Comparison of ENCODE assay signal across 10 cellular contexts in genomic region chr17:28891201-28891600, GRCh38. TPM values are rescaled to one million over a fixed set of nuclear protein-coding genes. Genes with fewer than 3 reads are reported as not detected.
DNase-seq lines count a peak whose midpoint lies in the region; ATAC-seq and TF ChIP-seq lines count a peak whose summit lies in the region.
"Had no signal": no experiment of that assay in that cellular context is flagged by ENCODE, and none has a peak within 500 bp of the region (broad histone marks: within the 10 kb centered on the region; RNA-seq: fewer than 3 reads in every experiment).

No MANE protein-coding gene starts in this region.

- H3K4me3 Mint-ChIP-seq in stimulated activated naive CD8-positive, alpha-beta T cell treated with anti-CD3 and anti-CD28 coated beads, Interleukin-15, Interleukin-2, amounts not matched to agents 100 ng/mL and 50 ng/mL, for 24 hours = no peak overlapping the region
- H3K4me3 Mint-ChIP-seq in chondrocyte (ENCODE audit: unreplicated experiment) = no peak overlapping the region

- H3K9me3 Mint-ChIP-seq in stimulated activated naive CD8-positive, alpha-beta T cell treated with anti-CD3 and anti-CD28 coated beads, Interleukin-15, Interleukin-2, amounts not matched to agents 100 ng/mL and 50 ng/mL, for 24 hours = no peaks in the 10 kb centered on the region
- no peaks in the 10 kb centered on the region for H3K9me3 Mint-ChIP-seq in chondrocyte (ENCODE audit: low read depth)
- H3K9me3 Mint-ChIP-seq: stimulated activated naive CD8-positive, alpha-beta T cell treated with anti-CD3 and anti-CD28 coated beads, Interleukin-15, amount 100 ng/mL, for 72 hours had no signal

- peak overlapping the region in 1 of 4 donors; percentile 79 for H3K27ac ChIP-seq in tibial nerve
- H3K27ac ChIP-seq in gastroesophageal sphincter = peak overlapping the region in 1 of 4 donors; percentile 5

- no peak for DNase-seq in stimulated activated naive CD8-positive, alpha-beta T cell treated with anti-CD3 and anti-CD28 coated beads, Interleukin-15, Interleukin-2, amounts not matched to agents 100 U/mL and 50 U/mL, for 24 hours
- DNase-seq in chondrocyte (ENCODE audit: low spot score) (no peak), tibial nerve (ENCODE audit: low spot score in 2 of 2) (no peak), LoVo (ENCODE audit: low spot score) (no peak)
- DNase-seq: activated CD4-positive, alpha-beta T cell treated with anti-CD3 and anti-CD28 coated beads for 4 hours; NCI-H1105; NCI-H345; stimulated activated naive CD8-positive, alpha-beta T cell treated with anti-CD3 and anti-CD28 coated beads, Interleukin-15, amount 100 ng/mL, for 72 hours had no signal

- no peaks in the 10 kb centered on the region for H3K27me3 Mint-ChIP-seq in stimulated activated naive CD8-positive, alpha-beta T cell treated with anti-CD3 and anti-CD28 coated beads, Interleukin-15, Interleukin-2, amounts not matched to agents 100 ng/mL and 50 ng/mL, for 24 hours
- H3K27me3 Mint-ChIP-seq in chondrocyte (ENCODE audit: low read depth) = no peaks in the 10 kb centered on the region
- H3K27me3 Mint-ChIP-seq: stimulated activated naive CD8-positive, alpha-beta T cell treated with anti-CD3 and anti-CD28 coated beads, Interleukin-15, amount 100 ng/mL, for 72 hours had no signal

- H3K27me3 ChIP-seq in tibial nerve (no peaks in the 10 kb centered on the region), gastroesophageal sphincter (no peaks in the 10 kb centered on the region)

- TF ChIP-seq EP300 in tibial nerve (IDR thresholded peaks at IDR 0.05) (no peak), gastroesophageal sphincter (IDR thresholded peaks at IDR 0.05) (no peak)

- no peak for TF ChIP-seq CTCF in chondrocyte (IDR thresholded peaks at IDR 0.05)
- no peak for TF ChIP-seq CTCF in tibial nerve (IDR thresholded peaks at IDR 0.05)
- no peak for TF ChIP-seq CTCF in gastroesophageal sphincter (IDR thresholded peaks at IDR 0.05)

- H3K9me3 ChIP-seq in tibial nerve (no peaks in the 10 kb centered on the region), gastroesophageal sphincter (no peaks in the 10 kb centered on the region)

- peaks cover 0 to 76% (median 36%) of the 10 kb centered on the region in 4 donors for H3K4me1 ChIP-seq in tibial nerve
- H3K4me1 ChIP-seq in gastroesophageal sphincter = peaks cover 0 to 54% (median 5%) of the 10 kb centered on the region in 3 donors

- no peak overlapping the region for H3K4me3 ChIP-seq in tibial nerve
- no peak overlapping the region for H3K4me3 ChIP-seq in gastroesophageal sphincter

- TF ChIP-seq POLR2A in tibial nerve (IDR thresholded peaks at IDR 0.05) (no peak), gastroesophageal sphincter (IDR thresholded peaks at IDR 0.05) (no peak)

- H3K27ac Mint-ChIP-seq in stimulated activated naive CD8-positive, alpha-beta T cell treated with anti-CD3 and anti-CD28 coated beads, Interleukin-15, Interleukin-2, amounts not matched to agents 100 ng/mL and 50 ng/mL, for 24 hours = peak overlapping the region; percentile 85
- peak overlapping the region; percentile 86 for H3K27ac Mint-ChIP-seq in chondrocyte (ENCODE audit: unreplicated experiment)

- H3K36me3 Mint-ChIP-seq in stimulated activated naive CD8-positive, alpha-beta T cell treated with anti-CD3 and anti-CD28 coated beads, Interleukin-15, Interleukin-2, amounts not matched to agents 100 ng/mL and 50 ng/mL, for 24 hours (ENCODE audit: low read depth) = peaks cover 12% of the 10 kb centered on the region
- H3K36me3 Mint-ChIP-seq in chondrocyte (ENCODE audit: low read depth) = no peaks in the 10 kb centered on the region

- 71 to 73% methylated on average over 1 of the region's 1 CpG for WGBS in tibial nerve, 2 donors
- WGBS in gastroesophageal sphincter (ENCODE audit: low coverage in 1 of 2), 2 donors = no CpG with 5 or more reads among the region's 1 CpG

- peaks cover 79% of the 10 kb centered on the region for H3K4me1 Mint-ChIP-seq in stimulated activated naive CD8-positive, alpha-beta T cell treated with anti-CD3 and anti-CD28 coated beads, Interleukin-15, Interleukin-2, amounts not matched to agents 100 ng/mL and 50 ng/mL, for 24 hours (ENCODE audit: low read depth)
- peaks cover 48% of the 10 kb centered on the region for H3K4me1 Mint-ChIP-seq in chondrocyte (ENCODE audit: low read depth)

- H3K36me3 ChIP-seq in tibial nerve (peaks cover 0 to 42% (median 7%) of the 10 kb centered on the region in 3 donors), gastroesophageal sphincter (peaks cover 0 to 31% of the 10 kb centered on the region in 2 donors)

- no peak for ATAC-seq in stimulated activated naive CD8-positive, alpha-beta T cell treated with anti-CD3 and anti-CD28 coated beads, Interleukin-15, Interleukin-2, amounts not matched to agents 100 U/mL and 50 U/mL, for 24 hours
- ATAC-seq in gastroesophageal sphincter = no peak
- ATAC-seq: stimulated activated naive CD8-positive, alpha-beta T cell treated with anti-CD3 and anti-CD28 coated beads, Interleukin-15, amount 100 ng/mL, for 72 hours had no signal

RNA-seq across cellular contexts. Expression of gene FLOT2, which starts 6.3 kb away (rescaled TPM):
- total RNA-seq in chondrocyte (46.6 to 74.1 TPM (median 65.8 TPM) in 3 replicates), tibial nerve (10 to 100 TPM; 54.8 to 84.9 (median 65.2) TPM), gastroesophageal sphincter (100 to 1,000 TPM in 2 of 4 donors, 10 to 100 TPM in 2; 71.6 to 107 (median 91.2) TPM)

RNA-seq across cellular contexts. Expression of gene DHRS13, which starts 11.7 kb away (rescaled TPM):
- 4.4 to 6.0 TPM (median 5.8 TPM) in 3 replicates for total RNA-seq in chondrocyte
- total RNA-seq in tibial nerve = 10 to 100 TPM in 1 of 4 donors, 1 to 10 TPM in 3; 2.4 to 21.9 (median 8.8) TPM
- 1 to 10 TPM; 3.9 to 6.5 (median 5.2) TPM for total RNA-seq in gastroesophageal sphincter

RNA-seq across cellular contexts. Expression of gene ERAL1, which starts 36.4 kb away (rescaled TPM):
- total RNA-seq in chondrocyte (31.2 to 40.5 TPM (median 31.8 TPM) in 3 replicates), tibial nerve (10 to 100 TPM; 26.4 to 52.8 (median 36.2) TPM), gastroesophageal sphincter (10 to 100 TPM; 25.8 to 48.3 (median 29.2) TPM)

RNA-seq across cellular contexts. Expression of gene FAM222B, which starts 48.6 kb away (rescaled TPM):
- total RNA-seq in chondrocyte (18.5 to 22.7 TPM (median 21.0 TPM) in 3 replicates), tibial nerve (10 to 100 TPM in 2 of 4 donors, 1 to 10 TPM in 2; 6.1 to 17.1 (median 11.4) TPM), gastroesophageal sphincter (10 to 100 TPM; 15.5 to 47.6 (median 21.6) TPM)
